10 cellular contexts compared by ENCODE assay signal in genomic region chr1:2878591-2878990, GRCh38.
"Had no signal": no experiment of that assay in that cellular context is flagged by ENCODE, and none has a peak within 500 bp of the region (broad histone marks: within the 10 kb centered on the region; RNA-seq: fewer than 3 reads in every experiment).

No MANE protein-coding gene starts in this region.

- H3K9ac ChIP-seq: GM23248 had no signal

- H3K9me3 ChIP-seq: HAP-1 had no signal

- H3K36me3 ChIP-seq: HAP-1 had no signal

- H3K4me2 ChIP-seq: GM23338 had no signal

- H3K4me1 ChIP-seq: HAP-1 had no signal

- ATAC-seq: GM23338, HCT116 had no signal

- H2AFZ ChIP-seq: GM23248, GM23338 had no signal

- H3K4me3 ChIP-seq: GM23248, GM23338, HAP-1 had no signal

- FAIRE-seq: H54 had no signal

- DNase-seq: GM23248, GOT3, H7, H9, HCEC 1CT, HFFc6 had no signal

- H3K27ac ChIP-seq: GM23248 had no signal
